ENCODE assay signal across 23 cellular contexts in genomic region chr2:219752731-219753130, GRCh38.
DNase-seq lines count a peak whose midpoint lies in the region; ATAC-seq and TF ChIP-seq lines count a peak whose summit lies in the region.
"Had no signal": no experiment of that assay in that cellular context is flagged by ENCODE, and none has a peak within 500 bp of the region (broad histone marks: within the 10 kb centered on the region; RNA-seq: fewer than 3 reads in every experiment).

No MANE protein-coding gene starts in this region.

- H2BK120ac ChIP-seq in trophoblast cell (ENCODE audit: insufficient read depth, low read length, poor library complexity) = no peak overlapping the region

- H3K36me3 ChIP-seq in heart left ventricle (no peaks in the 10 kb centered on the region), trophoblast cell (ENCODE audit: control insufficient read depth in 1 of 2, insufficient read depth in 2 of 2, low read length in 2 of 2) (no peaks in the 10 kb centered on the region), PC-9 (ENCODE audit: low read depth) (no peaks in the 10 kb centered on the region)
- H3K36me3 ChIP-seq: BLaER1, MG63 had no signal

- H3K18ac ChIP-seq in trophoblast cell (ENCODE audit: low read length) = no peak overlapping the region

- POLR2A ChIA-PET in PC-9 (lab: Charles Lee; ENCODE audit: unreplicated experiment) = no interaction called here

- BruUV-seq in PC-9 (replicated peaks; lab: Mats Ljungman, UMichigan) = no TSS peak

- DNase-seq in heart left ventricle = no peak
- DNase-seq in right cardiac atrium = no peak
- DNase-seq in amniotic epithelial cell (ENCODE audit: low read depth) = peak; percentile 16
- peak; percentile 25 for DNase-seq in iris pigment epithelial cell (ENCODE audit: low read depth)
- DNase-seq in trophoblast cell = peak; percentile 46 to 53
- DNase-seq in NCI-H187 (lab: John Stamatoyannopoulos, UW) = no peak
- DNase-seq in stimulated activated CD4-positive, alpha-beta T cell treated with anti-CD3 and anti-CD28 coated beads, Interleukin-2, amount 100 ng/mL, for 24 hours = no peak
- DNase-seq in PC-9 = no peak
- DNase-seq: CD4-positive, alpha-beta memory T cell; DMS153; Karpas-422; MG63; NCI-H1048; NCI-H1436 treated with DMSO at 0.1 percent for 48 hours; NCI-H2029 treated with DMSO at 0.1 percent for 48 hours; NCI-H2171; NCI-H446; NCI-H526 treated with DMSO at 0.1 percent for 48 hours; SHP77 had no signal

- no peak overlapping the region for H2BK12ac ChIP-seq in trophoblast cell (ENCODE audit: low read length)

- H3K9me2 ChIP-seq in PC-9 (ENCODE audit: insufficient read depth) = no peaks in the 10 kb centered on the region

- CTCF ChIA-PET in PC-9 (lab: Charles Lee) = interaction anchor here (0.7 kb wide), 1 partner anchor 64 kb away, joined by 4 read pairs; no protein-coding TSS in a partner anchor

- H4K91ac ChIP-seq in trophoblast cell (ENCODE audit: low read depth, low read length) = no peak overlapping the region

- no peaks in the 10 kb centered on the region for H4K20me1 ChIP-seq in PC-9 (ENCODE audit: insufficient read depth)
- H4K20me1 ChIP-seq: BLaER1 had no signal

- H3K79me2 ChIP-seq in trophoblast cell (ENCODE audit: control insufficient read depth, insufficient read depth, low read length, poor library complexity) (no peaks in the 10 kb centered on the region), PC-9 (ENCODE audit: low read depth) (no peaks in the 10 kb centered on the region)

- H3K27me3 ChIP-seq in heart left ventricle (no peaks in the 10 kb centered on the region), right cardiac atrium (ENCODE audit: control insufficient read depth, insufficient read depth) (no peaks in the 10 kb centered on the region), trophoblast cell (ENCODE audit: insufficient read depth, low read length) (no peaks in the 10 kb centered on the region), PC-9 (ENCODE audit: insufficient read depth, low read depth) (no peaks in the 10 kb centered on the region)
- H3K27me3 ChIP-seq: BLaER1, MG63 had no signal

- H2BK5ac ChIP-seq in trophoblast cell (ENCODE audit: low read depth, low read length, poor library complexity) = no peak overlapping the region

- no peak overlapping the region for H3K4me2 ChIP-seq in trophoblast cell (ENCODE audit: low read length)
- no peak overlapping the region for H3K4me2 ChIP-seq in PC-9
- H3K4me2 ChIP-seq: A549, BLaER1 had no signal

- H3K79me1 ChIP-seq in trophoblast cell (ENCODE audit: low read length) = no peaks in the 10 kb centered on the region

- no peak for TF ChIP-seq CTCF in heart left ventricle (IDR thresholded peaks at IDR 0.05)
- TF ChIP-seq CTCF in PC-9 (conservative IDR thresholded peaks at IDR 0.05) = no peak

- H3K9me3 ChIP-seq in heart left ventricle (no peaks in the 10 kb centered on the region), right cardiac atrium (ENCODE audit: control insufficient read depth, low read length) (no peaks in the 10 kb centered on the region), trophoblast cell (ENCODE audit: insufficient read depth, low read depth, low read length) (peaks cover 5% of the 10 kb centered on the region), PC-9 (ENCODE audit: insufficient read depth, low read depth) (no peaks in the 10 kb centered on the region)
- H3K9me3 ChIP-seq: MG63 had no signal

- WGBS in heart left ventricle, 4 donors = 14 to 39% (median 32%) methylated on average over 2 of the region's 2 CpGs
- 34% methylated on average over 2 of the region's 2 CpGs for WGBS in right cardiac atrium
- WGBS in trophoblast cell (ENCODE audit: extremely low coverage, insufficient coverage, insufficient read length) = no CpG with 5 or more reads among the region's 2 CpGs

- H2AK5ac ChIP-seq in trophoblast cell (ENCODE audit: low read length) = no peak overlapping the region

- H2AFZ ChIP-seq in trophoblast cell (ENCODE audit: insufficient read depth, low read length, poor library complexity) (no peak overlapping the region), PC-9 (no peak overlapping the region)

- peaks cover 0 to 19% (median 0%) of the 10 kb centered on the region in 12 donors for H3K4me1 ChIP-seq in heart left ventricle
- no peaks in the 10 kb centered on the region for H3K4me1 ChIP-seq in right cardiac atrium (ENCODE audit: control insufficient read depth, insufficient read depth, low read length)
- no peaks in the 10 kb centered on the region for H3K4me1 ChIP-seq in trophoblast cell (ENCODE audit: control insufficient read depth in 1 of 2, insufficient read depth in 2 of 2, low read length in 2 of 2)
- H3K4me1 ChIP-seq in PC-9 (replicated peaks; ENCODE audit: insufficient read depth) = no peaks in the 10 kb centered on the region
- H3K4me1 ChIP-seq: A549, BLaER1 had no signal

- H3K9ac ChIP-seq in trophoblast cell (ENCODE audit: low read length) = no peak overlapping the region
- H3K9ac ChIP-seq: BLaER1 had no signal

- H3K4me3 ChIP-seq in heart left ventricle (no peak overlapping the region), right cardiac atrium (ENCODE audit: low read length) (no peak overlapping the region), trophoblast cell (ENCODE audit: low read depth, low read length) (no peak overlapping the region), PC-9 (no peak overlapping the region)
- H3K4me3 ChIP-seq: A549, BLaER1, GM12878, MG63, SK-N-MC had no signal

- H3K23ac ChIP-seq in trophoblast cell (ENCODE audit: low read length) = no peak overlapping the region

- ATAC-seq in heart left ventricle = peak in 3 of 4 donors; percentile 18 to 70 (median 56)
- ATAC-seq in right cardiac atrium = no peak
- ATAC-seq: A549, GM12878 had no signal

- H3K4ac ChIP-seq in trophoblast cell (ENCODE audit: low read depth, low read length) = no peak overlapping the region

- H3K27ac ChIP-seq in heart left ventricle (peak overlapping the region in 1 of 12 donors; percentile 2), right cardiac atrium (ENCODE audit: low read length) (no peak overlapping the region), trophoblast cell (ENCODE audit: low read depth, low read length) (no peak overlapping the region), PC-9 (no peak overlapping the region)
- H3K27ac ChIP-seq: A549, BLaER1, SK-N-MC had no signal

- intact Hi-C loops in heart left ventricle (cut with DNase I) (no loop called here), right cardiac atrium (cut with DNase I) (no loop called here), PC-9 (cut with micrococcal nuclease; ENCODE audit: unreplicated experiment) (no loop called here)

- H4K12ac ChIP-seq in trophoblast cell (ENCODE audit: low read depth, low read length) = no peak overlapping the region

- no peak for TF ChIP-seq POLR2A in heart left ventricle (IDR thresholded peaks at IDR 0.05)

- H3K14ac ChIP-seq in trophoblast cell (ENCODE audit: low read length) = no peak overlapping the region

- H4K8ac ChIP-seq in trophoblast cell (ENCODE audit: low read depth, low read length) = no peak overlapping the region

- H3F3A ChIP-seq in PC-9 (ENCODE audit: insufficient read depth, low read depth) = no peaks in the 10 kb centered on the region

Comparison
In these comparisons a context has a peak if more than half of its experiments do, and no peak if none do; other contexts are left out.
1. ATAC-seq: peak in heart left ventricle (3 of 4); none in right cardiac atrium (0 of 2).
2. DNase-seq: peak in amniotic epithelial cell (single experiment), iris pigment epithelial cell (single experiment) and trophoblast cell (2 of 2); none in heart left ventricle (0 of 5), right cardiac atrium (0 of 3), NCI-H187 (0 of 2), stimulated activated CD4-positive, alpha-beta T cell treated with anti-CD3 and anti-CD28 coated beads, Interleukin-2, amount 100 ng/mL, for 24 hours (0 of 2) and PC-9 (0 of 2).